ENCODE assay signal across 18 cellular contexts in the genomic region with DNA sequence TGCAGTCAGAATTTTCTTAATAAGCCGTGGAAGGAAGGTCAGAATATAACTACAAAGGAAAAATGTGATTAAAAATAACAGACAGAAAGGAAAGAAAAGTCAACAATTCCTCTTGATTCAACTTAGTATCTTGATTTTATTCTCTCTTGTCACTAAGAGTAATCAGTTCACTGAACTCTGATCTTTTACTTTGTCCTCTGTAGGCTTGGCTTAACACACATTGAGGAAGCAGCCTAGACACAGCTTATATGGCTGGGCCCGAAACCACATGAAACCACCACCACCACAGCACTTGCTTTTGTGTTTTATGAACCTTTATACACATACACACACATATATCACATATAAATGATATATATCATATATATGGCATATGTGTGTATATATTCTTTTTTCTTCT.
"Had no signal": no experiment of that assay in that cellular context is flagged by ENCODE, and none has a peak within 500 bp of the region (broad histone marks: within the 10 kb centered on the region; RNA-seq: fewer than 3 reads in every experiment).

No MANE protein-coding gene starts in this region.

- H3K9ac ChIP-seq: parathyroid adenoma had no signal

- H3K79me2 ChIP-seq: parathyroid adenoma had no signal

- H3K36me3 Mint-ChIP-seq: activated CD4-positive, alpha-beta memory T cell treated with anti-CD3 and anti-CD28 coated beads for 36 hours; brain had no signal

- H3K27me3 ChIP-seq: stomach had no signal

- H3K27ac ChIP-seq: parathyroid adenoma, stomach, thoracic aorta, VCaP had no signal

- H3K36me3 ChIP-seq: stomach, thoracic aorta had no signal

- ATAC-seq: activated naive CD4-positive, alpha-beta T cell treated with anti-CD3 and anti-CD28 coated beads, Interleukin-2, amount 50 U/mL, for 72 hours; activated T-cell treated with anti-CD3 and anti-CD28 coated beads, Interleukin-2, amount 50 U/mL, for 4 hours had no signal

- H3K9me3 Mint-ChIP-seq: activated T-cell treated with anti-CD3 and anti-CD28 coated beads, Interleukin-2, amount 50 U/mL, for 4 hours had no signal

- H3K4me3 ChIP-seq: stomach, thoracic aorta had no signal

- DNase-seq: activated CD4-positive, alpha-beta memory T cell treated with anti-CD3 and anti-CD28 coated beads for 36 hours; activated effector memory CD4-positive, alpha-beta T cell treated with anti-CD3 and anti-CD28 coated beads, Interleukin-2, amount 50 U/mL, for 16 hours; activated T-cell treated with anti-CD3 and anti-CD28 coated beads, Interleukin-2, amount 50 U/mL, for 4 hours; amniotic stem cell; cerebellar nuclear complex; erythroblast; hippocampal formation; mammary epithelial cell; nephron progenitor cell; stimulated activated CD4-positive, alpha-beta T cell treated with anti-CD3 and anti-CD28 coated beads, Interleukin-15, amount 100 ng/mL, for 24 hours; stimulated activated CD4-positive, alpha-beta T cell treated with anti-CD3 and anti-CD28 coated beads, Interleukin-4, amount 100 ng/mL, for 24 hours; stomach had no signal

- H3K27ac Mint-ChIP-seq: activated CD4-positive, alpha-beta memory T cell treated with anti-CD3 and anti-CD28 coated beads for 36 hours; activated naive CD4-positive, alpha-beta T cell treated with anti-CD3 and anti-CD28 coated beads, Interleukin-2, amount 50 U/mL, for 72 hours; brain; dendritic cell treated with granulocyte-macrophage colony-stimulating factor and Interleukin-4, amounts not matched to agents 40 ng/mL and 50 ng/mL, for 4 days; nephron progenitor cell had no signal

- H3K4me3 Mint-ChIP-seq: activated CD4-positive, alpha-beta memory T cell treated with anti-CD3 and anti-CD28 coated beads for 36 hours; activated T-cell treated with anti-CD3 and anti-CD28 coated beads, Interleukin-2, amount 50 U/mL, for 4 hours; brain; dendritic cell treated with granulocyte-macrophage colony-stimulating factor and Interleukin-4, amounts not matched to agents 40 ng/mL and 50 ng/mL, for 4 days; nephron progenitor cell had no signal

- H3K4me1 Mint-ChIP-seq: brain, nephron progenitor cell had no signal

- H3K27me3 Mint-ChIP-seq: activated CD4-positive, alpha-beta memory T cell treated with anti-CD3 and anti-CD28 coated beads for 36 hours; brain; dendritic cell treated with granulocyte-macrophage colony-stimulating factor and Interleukin-4, amounts not matched to agents 40 ng/mL and 50 ng/mL, for 4 days had no signal

- H3K4me1 ChIP-seq: parathyroid adenoma, stomach had no signal

- H2AFZ ChIP-seq: parathyroid adenoma had no signal
